In genomic region chr11:104658177-104658576, GRCh38 we compare ENCODE assay signal across 40 cellular contexts.
"Had no signal": no experiment of that assay in that cellular context is flagged by ENCODE, and none has a peak within 500 bp of the region (broad histone marks: within the 10 kb centered on the region; RNA-seq: fewer than 3 reads in every experiment).

No MANE protein-coding gene starts in this region.

- H3K36me3 ChIP-seq: adrenal gland, ascending aorta, brain microvascular endothelial cell, breast epithelium, cardiac muscle cell had no signal

- H3K4me3 Mint-ChIP-seq: activated naive CD4-positive, alpha-beta T cell treated with anti-CD3 and anti-CD28 coated beads for 36 hours; activated naive CD4-positive, alpha-beta T cell treated with anti-CD3 and anti-CD28 coated beads, Interleukin-2, amount 10 ng/mL, durations not matched to agents 7 days and 5 days; activated naive CD4-positive, alpha-beta T cell treated with anti-CD3 and anti-CD28 coated beads, Interleukin-2, amount 50 U/mL, for 24 hours; activated naive CD8-positive, alpha-beta T cell; activated naive CD8-positive, alpha-beta T cell treated with anti-CD3 and anti-CD28 coated beads for 36 hours; activated naive CD8-positive, alpha-beta T cell treated with anti-CD3 and anti-CD28 coated beads, Interleukin-2, amount 10 ng/mL, durations not matched to agents 7 days and 5 days; activated naive CD8-positive, alpha-beta T cell treated with anti-CD3 and anti-CD28 coated beads, Interleukin-2, amount 50 U/mL, for 24 hours; activated T-cell treated with anti-CD3 and anti-CD28 coated beads, Interleukin-2, amount 50 U/mL, for 24 hours; activated T-cell treated with anti-CD3 and anti-CD28 coated beads, Interleukin-2, amount 50 U/mL, for 4 hours; activated T-cell treated with anti-CD3 and anti-CD28 coated beads, Interleukin-2, amount 50 U/mL, for 72 hours; activated T-helper 1 cell treated with anti-CD3 and anti-CD28 coated beads, Interleukin-12 subunit alpha, Interleukin-12 subunit beta, Interleukin-2, Interleukin-4 antibody, amounts not matched to agents 30 ng/mL and 10 ng/mL and 1 ng/mL, durations not matched to agents 14 hours and 24 hours and 36 hours; brain; central memory CD8-positive, alpha-beta T cell had no signal

- H3K27ac ChIP-seq: adrenal gland, ascending aorta, body of pancreas, brain microvascular endothelial cell, breast epithelium, cardiac muscle cell had no signal

- DNase-seq: activated effector memory CD4-positive, alpha-beta T cell treated with anti-CD3 and anti-CD28 coated beads, Interleukin-2, amount 50 U/mL, for 16 hours; activated effector memory CD4-positive, alpha-beta T cell treated with Interleukin-2 at 50 U/mL for 16 hours; activated gamma-delta T cell; activated gamma-delta T cell treated with Interleukin-2 at 50 U/mL for 16 hours; activated naive CD4-positive, alpha-beta T cell; activated naive CD4-positive, alpha-beta T cell treated with anti-CD3 and anti-CD28 coated beads for 36 hours; activated naive CD4-positive, alpha-beta T cell treated with anti-CD3 and anti-CD28 coated beads, Interleukin-2, amount 10 ng/mL, durations not matched to agents 7 days and 5 days; activated naive CD4-positive, alpha-beta T cell treated with anti-CD3 and anti-CD28 coated beads, Interleukin-2, amount 50 U/mL, for 16 hours; activated naive CD4-positive, alpha-beta T cell treated with Interleukin-2 at 50 U/mL for 16 hours; activated naive CD8-positive, alpha-beta T cell treated with anti-CD3 and anti-CD28 coated beads for 36 hours; activated naive CD8-positive, alpha-beta T cell treated with anti-CD3 and anti-CD28 coated beads, Interleukin-2, amount 10 ng/mL, durations not matched to agents 7 days and 5 days; activated naive CD8-positive, alpha-beta T cell treated with anti-CD3 and anti-CD28 coated beads, Interleukin-2, amount 50 U/mL, for 24 hours; activated T-cell treated with anti-CD3 and anti-CD28 coated beads, Interleukin-2, amount 50 U/mL, for 1 hour; activated T-cell treated with anti-CD3 and anti-CD28 coated beads, Interleukin-2, amount 50 U/mL, for 24 hours; activated T-cell treated with anti-CD3 and anti-CD28 coated beads, Interleukin-2, amount 50 U/mL, for 4 hours; activated T-cell treated with anti-CD3 and anti-CD28 coated beads, Interleukin-2, amount 50 U/mL, for 48 hours; activated T-cell treated with anti-CD3 and anti-CD28 coated beads, Interleukin-2, amount 50 U/mL, for 72 hours; adrenal gland; amniotic stem cell; amygdala; anterior cingulate cortex; aorta; body of pancreas; brain microvascular endothelial cell; caudate nucleus; central memory CD4-positive, alpha-beta T cell; cerebellar nuclear complex had no signal

- H3K27me3 Mint-ChIP-seq: activated naive CD4-positive, alpha-beta T cell treated with anti-CD3 and anti-CD28 coated beads, Interleukin-2, amount 10 ng/mL, durations not matched to agents 7 days and 5 days; activated naive CD4-positive, alpha-beta T cell treated with anti-CD3 and anti-CD28 coated beads, Interleukin-2, amount 50 U/mL, for 24 hours; activated naive CD8-positive, alpha-beta T cell; activated naive CD8-positive, alpha-beta T cell treated with anti-CD3 and anti-CD28 coated beads for 36 hours; activated naive CD8-positive, alpha-beta T cell treated with anti-CD3 and anti-CD28 coated beads, Interleukin-2, amount 10 ng/mL, durations not matched to agents 7 days and 5 days; activated naive CD8-positive, alpha-beta T cell treated with anti-CD3 and anti-CD28 coated beads, Interleukin-2, amount 50 U/mL, for 24 hours; activated T-cell treated with anti-CD3 and anti-CD28 coated beads, Interleukin-2, amount 50 U/mL, for 24 hours; activated T-helper 17 cell treated with anti-CD3 and anti-CD28 coated beads, Interleukin-2, amount 50 U/mL, for 72 hours; central memory CD8-positive, alpha-beta T cell had no signal

- H3K4me3 ChIP-seq: adrenal gland, ascending aorta, body of pancreas, breast epithelium, cardiac muscle cell had no signal

- H3K4me1 ChIP-seq: ascending aorta, body of pancreas, breast epithelium had no signal

- ATAC-seq: body of pancreas had no signal

- H3K27ac Mint-ChIP-seq: activated naive CD4-positive, alpha-beta T cell treated with anti-CD3 and anti-CD28 coated beads for 36 hours; activated naive CD4-positive, alpha-beta T cell treated with anti-CD3 and anti-CD28 coated beads, Interleukin-2, amount 10 ng/mL, durations not matched to agents 7 days and 5 days; activated naive CD4-positive, alpha-beta T cell treated with anti-CD3 and anti-CD28 coated beads, Interleukin-2, amount 50 U/mL, for 24 hours; activated naive CD8-positive, alpha-beta T cell; activated naive CD8-positive, alpha-beta T cell treated with anti-CD3 and anti-CD28 coated beads for 36 hours; activated naive CD8-positive, alpha-beta T cell treated with anti-CD3 and anti-CD28 coated beads, Interleukin-2, amount 50 U/mL, for 24 hours; activated T-cell treated with anti-CD3 and anti-CD28 coated beads, Interleukin-2, amount 50 U/mL, for 72 hours; activated T-helper 1 cell treated with anti-CD3 and anti-CD28 coated beads, Interleukin-12 subunit alpha, Interleukin-12 subunit beta, Interleukin-2, Interleukin-4 antibody, amounts not matched to agents 30 ng/mL and 10 ng/mL and 1 ng/mL, durations not matched to agents 14 hours and 24 hours and 36 hours; activated T-helper 17 cell treated with anti-CD3 and anti-CD28 coated beads, Interleukin-2, amount 50 U/mL, for 72 hours; activated T-helper 2 cell treated with anti-CD3 and anti-CD28 coated beads, Interferon-gamma antibody, Interleukin-2, Interleukin-4, amounts not matched to agents 10 μg/mL and 5 μg/mL and 100 μg/mL, durations not matched to agents 14 hours and 24 hours and 36 hours; brain had no signal

- H3K9me3 Mint-ChIP-seq: activated naive CD4-positive, alpha-beta T cell treated with anti-CD3 and anti-CD28 coated beads for 36 hours; activated T-cell treated with anti-CD3 and anti-CD28 coated beads, Interleukin-2, amount 50 U/mL, for 4 hours; central memory CD8-positive, alpha-beta T cell had no signal

- H3K36me3 Mint-ChIP-seq: activated naive CD4-positive, alpha-beta T cell treated with anti-CD3 and anti-CD28 coated beads, Interleukin-2, amount 50 U/mL, for 24 hours; activated naive CD4-positive, alpha-beta T cell treated with anti-CD3 and anti-CD28 coated beads, Interleukin-2, amount 50 U/mL, for 72 hours; activated naive CD8-positive, alpha-beta T cell; activated naive CD8-positive, alpha-beta T cell treated with anti-CD3 and anti-CD28 coated beads for 36 hours; brain had no signal

- H3K27me3 ChIP-seq: adrenal gland, ascending aorta, body of pancreas, brain microvascular endothelial cell, breast epithelium, cardiac muscle cell had no signal

- FAIRE-seq: astrocyte, colon had no signal
